In genomic region chr15:68542771-68543544, GRCh38 we compare ENCODE assay signal across 8 cellular contexts. TPM values are rescaled to one million over a fixed set of nuclear protein-coding genes. Genes with fewer than 3 reads are reported as not detected.
DNase-seq lines count a peak whose midpoint lies in the region; ATAC-seq and TF ChIP-seq lines count a peak whose summit lies in the region.

No MANE protein-coding gene starts in this region.

- TF ChIP-seq CTCF in fibroblast of mammary gland (conservative IDR thresholded peaks at IDR 0.05; ENCODE audit: control insufficient read depth, insufficient read depth, low read depth, low read length) (no peak), mucosa of descending colon (IDR thresholded peaks at IDR 0.05) (no peak), foreskin keratinocyte (conservative IDR thresholded peaks at IDR 0.05) (no peak)

- no peaks in the 10 kb centered on the region for H3K9me3 ChIP-seq in mucosa of descending colon

- no peaks in the 10 kb centered on the region for H3K36me3 ChIP-seq in mucosa of descending colon (ENCODE audit: low read depth)

- intact Hi-C loops in mucosa of descending colon (cut with DNase I, micrococcal nuclease) = loop anchor here in 1 of 2 donors (10.0 kb wide), 1 partner anchor 228 kb away; no protein-coding TSS in a partner anchor

- peak; percentile 42 for ATAC-seq in mucosa of descending colon
- no peak for ATAC-seq in foreskin keratinocyte
- no peak for ATAC-seq in GM19455 (IDR thresholded peaks at IDR 0.05; ENCODE audit: unreplicated experiment)

- DNase-seq in A172 (ENCODE audit: low spot score) (peak; percentile 91), RPMI7951 (ENCODE audit: low read depth) (peak; percentile 94), fibroblast of mammary gland (ENCODE audit: low read depth) (peak; percentile 88), mucosa of descending colon (peak in 1 of 3 donors; percentile 34), foreskin keratinocyte (no peak)
- DNase-seq in central memory CD4-positive, alpha-beta T cell = no peak
- no peak for DNase-seq in activated CD4-positive, CD25-positive, alpha-beta regulatory T cell (lab: John Stamatoyannopoulos, UW)

- no peak overlapping the region for H3K4me3 ChIP-seq in fibroblast of mammary gland (ENCODE audit: control insufficient read depth, low read depth, low read length)
- H3K4me3 ChIP-seq in mucosa of descending colon = no peak overlapping the region

- peaks cover 17% of the 10 kb centered on the region for H3K27me3 ChIP-seq in foreskin keratinocyte

- H3K27ac ChIP-seq in foreskin keratinocyte = no peak overlapping the region

- no peaks in the 10 kb centered on the region for H3K4me1 ChIP-seq in mucosa of descending colon (ENCODE audit: low read depth)
- no peaks in the 10 kb centered on the region for H3K4me1 ChIP-seq in foreskin keratinocyte

RNA-seq across cellular contexts. Expression of gene CORO2B, which starts 35.8 kb away (rescaled TPM):
- total RNA-seq in A172 (2014; rRNA removed; shearing (Covaris generic)) = 0.43 and 1.2 TPM in 2 replicates
- total RNA-seq in RPMI7951 (2014; rRNA removed; shearing (Covaris generic)) = 5.6 and 5.9 TPM in 2 replicates
- 1 to 10 TPM; 1.3 to 4.7 (median 1.9) TPM for total RNA-seq in mucosa of descending colon
- 0.46 and 0.68 TPM in 2 replicates for total RNA-seq in foreskin keratinocyte
- 0.46 and 0.65 TPM in 2 replicates for polyA plus RNA-seq in foreskin keratinocyte

Comparison
In these comparisons a context has a peak if more than half of its experiments do, and no peak if none do; other contexts are left out.
1. DNase-seq: peak in A172 (single experiment), RPMI7951 (single experiment) and fibroblast of mammary gland (single experiment); none in foreskin keratinocyte (0 of 2), central memory CD4-positive, alpha-beta T cell (single experiment) and activated CD4-positive, CD25-positive, alpha-beta regulatory T cell (0 of 4).